ENCODE assay signal across 8 cellular contexts in the genomic region with DNA sequence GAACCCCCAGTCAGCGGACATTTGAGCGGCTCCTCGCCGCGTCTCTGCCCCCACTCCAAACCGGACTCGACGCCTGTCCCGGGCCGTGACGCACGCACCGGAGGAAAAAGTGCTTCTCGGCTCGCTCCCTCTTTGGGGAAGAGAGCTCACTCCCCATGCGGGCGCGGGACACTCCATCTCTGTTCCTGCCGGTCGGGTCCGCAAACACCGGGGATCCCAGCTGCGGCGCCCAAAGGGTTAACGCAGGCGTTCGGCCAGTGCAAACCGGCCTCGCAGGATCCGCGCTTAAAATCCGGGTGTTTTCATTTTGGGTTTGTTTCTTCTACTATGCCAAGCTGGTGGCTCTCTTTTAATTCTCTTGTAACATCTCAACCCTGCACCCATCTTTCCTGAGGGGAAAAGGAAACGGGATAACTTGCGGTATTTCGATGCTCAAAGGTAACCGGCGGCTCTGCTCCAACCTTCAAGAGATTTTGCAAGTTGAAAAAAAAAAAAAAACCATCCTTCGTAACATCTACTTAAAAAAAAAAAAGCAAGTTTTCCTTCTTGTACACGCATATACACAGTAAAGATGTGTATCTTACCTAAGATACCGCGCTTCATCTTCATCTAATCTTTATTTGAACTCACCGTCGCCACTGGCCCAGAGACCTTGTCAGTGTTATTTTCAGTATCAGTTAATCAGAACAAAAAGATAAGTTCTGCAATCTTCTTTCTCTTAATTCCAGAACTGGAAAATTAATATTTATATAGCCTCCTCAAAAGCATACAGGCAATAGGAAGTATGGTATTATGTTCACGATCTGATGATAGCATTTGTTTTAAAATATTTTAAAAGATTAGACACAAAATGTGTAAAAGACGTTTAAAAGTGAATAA. TPM values are rescaled to one million over a fixed set of nuclear protein-coding genes. Genes with fewer than 3 reads are reported as not detected.
A peak's percentile ranks its signal among the peaks of the same experiment; 100 is the strongest.
DNase-seq lines count a peak whose midpoint lies in the region; ATAC-seq and TF ChIP-seq lines count a peak whose summit lies in the region.

No MANE protein-coding gene starts in this region.

- peaks cover 25% of the 10 kb centered on the region for H3K4me1 Mint-ChIP-seq in activated CD4-positive, alpha-beta memory T cell treated with anti-CD3 and anti-CD28 coated beads, Interleukin-2, amount 10 ng/mL, durations not matched to agents 7 days and 5 days
- H3K4me1 Mint-ChIP-seq in nephron progenitor cell (peaks cover 35% of the 10 kb centered on the region), type B pancreatic cell (ENCODE audit: unreplicated experiment) (peaks cover 16% of the 10 kb centered on the region)

- TF ChIP-seq CTCF in fibroblast of mammary gland (conservative IDR thresholded peaks at IDR 0.05; ENCODE audit: control insufficient read depth, insufficient read depth, low read depth, low read length) (no peak), nephron progenitor cell (IDR thresholded peaks at IDR 0.05) (no peak), type B pancreatic cell (conservative IDR thresholded peaks at IDR 0.05) (no peak)

- POLR2A ChIA-PET in activated CD4-positive, alpha-beta memory T cell treated with anti-CD3 and anti-CD28 coated beads, Interleukin-2, amount 10 ng/mL, durations not matched to agents 7 days and 5 days (lab: Charles Lee): interaction anchor here (0.8 to 4.1 kb wide), 26 partner anchors 8 to 589 kb away, joined by 3 to 61 read pairs (median 6); a partner anchor contains a TSS

- peak overlapping the region; percentile 85 for H3K4me3 Mint-ChIP-seq in activated CD4-positive, alpha-beta memory T cell treated with anti-CD3 and anti-CD28 coated beads, Interleukin-2, amount 10 ng/mL, durations not matched to agents 7 days and 5 days
- H3K4me3 Mint-ChIP-seq in nephron progenitor cell (peak overlapping the region; percentile 95), type B pancreatic cell (peak overlapping the region; percentile 96)

- ATAC-seq in HG03571 (IDR thresholded peaks at IDR 0.05; ENCODE audit: unreplicated experiment): peak; percentile 7

- peak overlapping the region; percentile 81 for H3K27ac Mint-ChIP-seq in activated CD4-positive, alpha-beta memory T cell treated with anti-CD3 and anti-CD28 coated beads, Interleukin-2, amount 10 ng/mL, durations not matched to agents 7 days and 5 days
- H3K27ac Mint-ChIP-seq in nephron progenitor cell (peak overlapping the region; percentile 37), type B pancreatic cell (peak overlapping the region; percentile 98)

- peaks cover 6% of the 10 kb centered on the region for H3K9me3 Mint-ChIP-seq in activated CD4-positive, alpha-beta memory T cell treated with anti-CD3 and anti-CD28 coated beads, Interleukin-2, amount 10 ng/mL, durations not matched to agents 7 days and 5 days
- peaks cover 18% of the 10 kb centered on the region for H3K9me3 Mint-ChIP-seq in nephron progenitor cell
- H3K9me3 Mint-ChIP-seq in type B pancreatic cell: peaks cover 9% of the 10 kb centered on the region

- CTCF ChIA-PET in activated CD4-positive, alpha-beta memory T cell treated with anti-CD3 and anti-CD28 coated beads, Interleukin-2, amount 10 ng/mL, durations not matched to agents 7 days and 5 days (lab: Charles Lee): interaction anchor here (1.0 to 1.8 kb wide), 2 partner anchors 47 to 239 kb away, joined by 3 to 4 read pairs; no protein-coding TSS in a partner anchor

- H3K36me3 Mint-ChIP-seq in activated CD4-positive, alpha-beta memory T cell treated with anti-CD3 and anti-CD28 coated beads, Interleukin-2, amount 10 ng/mL, durations not matched to agents 7 days and 5 days (ENCODE audit: low read depth): peaks cover 4% of the 10 kb centered on the region
- no peaks in the 10 kb centered on the region for H3K36me3 Mint-ChIP-seq in nephron progenitor cell (ENCODE audit: low read depth)
- no peaks in the 10 kb centered on the region for H3K36me3 Mint-ChIP-seq in type B pancreatic cell

- DNase-seq in SIG-M5 treated with dmso at 0.1 percent for 504 hours (lab: John Stamatoyannopoulos, UW; ENCODE audit: unreplicated experiment) (peak; percentile 38), SIG-M5 (lab: John Stamatoyannopoulos, UW) (no peak), fibroblast of mammary gland (ENCODE audit: low read depth) (peak; percentile 61), nephron progenitor cell (peak; percentile 73), type B pancreatic cell (ENCODE audit: extremely low spot score, unreplicated experiment) (peak; percentile 80), GM19240 (ENCODE audit: insufficient read length, low spot score) (no peak)
- DNase-seq in activated CD4-positive, alpha-beta memory T cell treated with anti-CD3 and anti-CD28 coated beads, Interleukin-2, amount 10 ng/mL, durations not matched to agents 7 days and 5 days: no peak

- H3K27me3 Mint-ChIP-seq in activated CD4-positive, alpha-beta memory T cell treated with anti-CD3 and anti-CD28 coated beads, Interleukin-2, amount 10 ng/mL, durations not matched to agents 7 days and 5 days: peaks cover 6% of the 10 kb centered on the region
- peaks cover 33% of the 10 kb centered on the region for H3K27me3 Mint-ChIP-seq in nephron progenitor cell (ENCODE audit: low read depth, poor library complexity)
- H3K27me3 Mint-ChIP-seq in type B pancreatic cell: peaks cover 5% of the 10 kb centered on the region

- H3K4me3 ChIP-seq in fibroblast of mammary gland (ENCODE audit: control insufficient read depth, low read depth, low read length): peak overlapping the region; percentile 76

RNA-seq across cellular contexts. Expression of a gene that starts 1.6 kb away (rescaled TPM):
- 10 to 100 TPM; 29.7 to 33.4 TPM for total RNA-seq in activated CD4-positive, alpha-beta memory T cell treated with anti-CD3 and anti-CD28 coated beads, Interleukin-2, amount 10 ng/mL, durations not matched to agents 7 days and 5 days
- total RNA-seq in type B pancreatic cell (ENCODE audit: low replicate concordance): 77.1 and 95.2 TPM in 2 replicates

Comparison
In these comparisons a context has a peak if more than half of its experiments do, and no peak if none do; other contexts are left out.
1. DNase-seq: peak in SIG-M5 treated with dmso at 0.1 percent for 504 hours (single experiment), fibroblast of mammary gland (single experiment), nephron progenitor cell (single experiment) and type B pancreatic cell (single experiment); none in SIG-M5 (single experiment), activated CD4-positive, alpha-beta memory T cell treated with anti-CD3 and anti-CD28 coated beads, Interleukin-2, amount 10 ng/mL, durations not matched to agents 7 days and 5 days (single experiment) and GM19240 (single experiment).
2. H3K27ac Mint-ChIP-seq: peak in every context shown above with its lines; median percentile 98 in type B pancreatic cell; 81 in activated CD4-positive, alpha-beta memory T cell treated with anti-CD3 and anti-CD28 coated beads, Interleukin-2, amount 10 ng/mL, durations not matched to agents 7 days and 5 days; 37 in nephron progenitor cell.
3. Peak in every context shown above with its lines, with median percentiles within 50 percentile points of each other: H3K4me3 Mint-ChIP-seq.